Comparison of ENCODE assay signal across 8 cellular contexts in genomic region chr6:24402697-24403500, GRCh38. TPM values are rescaled to one million over a fixed set of nuclear protein-coding genes. Genes with fewer than 3 reads are reported as not detected.
A peak's percentile ranks its signal among the peaks of the same experiment; 100 is the strongest.
DNase-seq lines count a peak whose midpoint lies in the region; ATAC-seq, FAIRE-seq and TF ChIP-seq lines count a peak whose summit lies in the region.

Gene MRS2, plus strand, starts transcription at chr6:24402936. Its CDS starts 111 bp downstream, at chr6:24403047.

- H3K79me2 ChIP-seq in OCI-LY1 (ENCODE audit: insufficient read depth, low read length) (peaks cover 24% of the 10 kb centered on the region), endothelial cell of umbilical vein (ENCODE audit: control insufficient read depth, insufficient read depth, low read length) (peaks cover 5% of the 10 kb centered on the region)

- peak within 1 kb of the TSS; percentile 92 for H3K4me3 ChIP-seq in OCI-LY1 (ENCODE audit: low read depth, low read length, poor library complexity, severe bottlenecking)
- peak within 1 kb of the TSS; percentile 9 to 79 (median 59) for H3K4me3 ChIP-seq in endothelial cell of umbilical vein (replicated peaks in 1 of 3; ENCODE audit: insufficient read depth in 1 of 3, low read depth in 1 of 3, low read length in 3 of 3)

- H4K20me1 ChIP-seq in OCI-LY1 (ENCODE audit: insufficient read depth, low read length) = no peaks in the 10 kb centered on the region
- no peaks in the 10 kb centered on the region for H4K20me1 ChIP-seq in endothelial cell of umbilical vein (replicated peaks; ENCODE audit: control insufficient read depth, extremely low read depth, insufficient read depth, low read length)

- CTCF ChIA-PET in endothelial cell of umbilical vein (lab: Charles Lee) = interaction anchor here (1.6 to 2.8 kb wide), 2 partner anchors 14 to 43 kb away, joined by 6 to 19 read pairs; no protein-coding TSS in a partner anchor

- H3K4me1 ChIP-seq in OCI-LY1 (ENCODE audit: insufficient read depth, low read length, severe bottlenecking) (peaks cover 21% of the 10 kb centered on the region), endothelial cell of umbilical vein (ENCODE audit: control insufficient read depth, extremely low read depth, insufficient read depth, low read length) (peaks cover 7% of the 10 kb centered on the region)

- ATAC-seq in GM21390 (IDR thresholded peaks at IDR 0.05; ENCODE audit: unreplicated experiment) = peak; percentile 96

- no peaks in the 10 kb centered on the region for H3F3A ChIP-seq in OCI-LY1 (ENCODE audit: insufficient read depth, low read length)

- DNase-seq in D341Med (ENCODE audit: low spot score) = peak; percentile 90
- peak in 69 of 76 experiments; percentile 28 to 91 (median 65) for DNase-seq in HUDEP-2 (lab: John Stamatoyannopoulos, UW; ENCODE audit: unreplicated experiment in 76 of 76)
- DNase-seq in activated T-cell treated with anti-CD3 and anti-CD28 coated beads for 1 hour (ENCODE audit: low read depth) = peak; percentile 68
- DNase-seq in endothelial cell of umbilical vein (ENCODE audit: low read depth, low spot score) = peak; percentile 84
- peak; percentile 91 for DNase-seq in midbrain (lab: John Stamatoyannopoulos, UW)
- DNase-seq in stimulated activated CD8-positive, alpha-beta memory T cell treated with anti-CD3 and anti-CD28 coated beads, Interleukin-2, amount 100 ng/mL, for 1 hour (ENCODE audit: low read depth in 2 of 2) = peak; percentile 59 to 61

- TF ChIP-seq POLR2A in endothelial cell of umbilical vein (IDR thresholded peaks at IDR 0.05; ENCODE audit: low read depth, low read length) = peak; percentile 87

- no peak within 1 kb of the TSS for H3K27ac ChIP-seq in OCI-LY1 (ENCODE audit: low read depth, low read length, poor library complexity, severe bottlenecking)
- H3K27ac ChIP-seq in endothelial cell of umbilical vein (ENCODE audit: insufficient read depth, low read depth, low read length) = no peak within 1 kb of the TSS

- H3K9me1 ChIP-seq in endothelial cell of umbilical vein (replicated peaks; ENCODE audit: control insufficient read depth, extremely low read depth, insufficient read depth, low read length) = no peaks in the 10 kb centered on the region

- H3K9me3 ChIP-seq in OCI-LY1 (ENCODE audit: low read length) (no peaks in the 10 kb centered on the region), endothelial cell of umbilical vein (replicated peaks; ENCODE audit: control insufficient read depth, insufficient read depth, low read length) (no peaks in the 10 kb centered on the region)

- no peak for TF ChIP-seq CTCF in OCI-LY1 (IDR thresholded peaks at IDR 0.05; ENCODE audit: low read length)
- TF ChIP-seq CTCF in endothelial cell of umbilical vein (IDR thresholded peaks at IDR 0.05; ENCODE audit: extremely low read depth in 1 of 2, insufficient read depth in 1 of 2, low read depth in 1 of 2, low read length in 2 of 2) = no peak

- H3K4me2 ChIP-seq in OCI-LY1 (ENCODE audit: low read length) (peak within 1 kb of the TSS; percentile 93), endothelial cell of umbilical vein (ENCODE audit: insufficient read depth, low read length) (peak within 1 kb of the TSS; percentile 57)

- H3K36me3 ChIP-seq in OCI-LY1 (ENCODE audit: insufficient read depth, low read length) (peaks cover 23% of the 10 kb centered on the region), endothelial cell of umbilical vein (ENCODE audit: control insufficient read depth in 2 of 2, extremely low read depth in 1 of 2, insufficient read depth in 2 of 2, low read length in 2 of 2) (peaks cover 0 to 2% of the 10 kb centered on the region in 2 experiments)

- dilution Hi-C loops in endothelial cell of umbilical vein (cut with MboI; ENCODE audit: extremely low pct_ligation_motif_present, low sequenced_read_pairs) = no loop called here

- H2AFZ ChIP-seq in OCI-LY1 (ENCODE audit: low read length) (no peak within 1 kb of the TSS), endothelial cell of umbilical vein (ENCODE audit: low read depth, low read length) (peak within 1 kb of the TSS; percentile 33)

- BruUV-seq in endothelial cell of umbilical vein (replicated peaks; lab: Mats Ljungman, UMichigan) = no TSS peak

- H3K27me3 ChIP-seq in OCI-LY1 (ENCODE audit: insufficient read depth, low read length) (no peaks in the 10 kb centered on the region), endothelial cell of umbilical vein (ENCODE audit: control insufficient read depth in 2 of 2, insufficient read depth in 2 of 2, low read length in 2 of 2) (peaks cover 8 to 14% of the 10 kb centered on the region in 2 experiments)

- no peak for FAIRE-seq in endothelial cell of umbilical vein (lab: Jason Lieb, UNC)

- intact Hi-C loops in endothelial cell of umbilical vein (cut with micrococcal nuclease) = loop anchor here (2.0 kb wide), 1 partner anchor 42 kb away; no protein-coding TSS in a partner anchor

- H3K9ac ChIP-seq in OCI-LY1 (ENCODE audit: low read length) = peak within 1 kb of the TSS; percentile 86
- peak within 1 kb of the TSS; percentile 37 for H3K9ac ChIP-seq in endothelial cell of umbilical vein (replicated peaks; ENCODE audit: extremely low read depth, insufficient read depth, low read length)

- POLR2A ChIA-PET in endothelial cell of umbilical vein (lab: Charles Lee) = no interaction called here

- no peaks in the 10 kb centered on the region for H3K9me2 ChIP-seq in OCI-LY1 (ENCODE audit: low read depth, low read length)

TF ChIP-seq in endothelial cell of umbilical vein, 7 proteins besides CTCF, POLR2A, EP300 and RAD21:
- TF ChIP-seq POLR2AphosphoS5 (IDR thresholded peaks at IDR 0.05; ENCODE audit: insufficient read depth, low read depth, low read length) = peak; percentile 69
- TF ChIP-seq FOS (IDR thresholded peaks at IDR 0.05; ENCODE audit: borderline replicate concordance, insufficient read depth, low read length) = no peak
- no peak for TF ChIP-seq JUN (IDR thresholded peaks at IDR 0.05; ENCODE audit: borderline replicate concordance, insufficient read depth, insufficient read length, low read depth)
- TF ChIP-seq MAX (IDR thresholded peaks at IDR 0.05; ENCODE audit: insufficient read depth, insufficient read length) = no peak

RNA-seq across cellular contexts. Expression of gene MRS2, which starts in this region (rescaled TPM):
- 17.2 and 21.1 TPM in 2 replicates for total RNA-seq in endothelial cell of umbilical vein
- 11.6 and 12.1 TPM in 2 replicates for polyA plus RNA-seq in endothelial cell of umbilical vein
- 9.1 and 9.4 TPM in 2 replicates for polyA plus RNA-seq in endothelial cell of umbilical vein (2011; cell fraction: cytosol; rRNA removed)
- polyA plus RNA-seq in endothelial cell of umbilical vein (2011; cell fraction: nucleus; rRNA removed) = 12.1 and 14.8 TPM in 2 replicates
- 13.8 and 17.6 TPM in 2 replicates for polyA plus RNA-seq in endothelial cell of umbilical vein (2012)
- 9.8 and 11.1 TPM in 2 replicates for polyA minus RNA-seq in endothelial cell of umbilical vein
- 25.1 TPM for polyA minus RNA-seq in endothelial cell of umbilical vein (2011; cell fraction: cytosol; rRNA and poly(A)+ RNA removed)
- polyA minus RNA-seq in endothelial cell of umbilical vein (2011; cell fraction: nucleus; rRNA and poly(A)+ RNA removed) = 6.1 and 6.8 TPM in 2 replicates
